In the genomic region with DNA sequence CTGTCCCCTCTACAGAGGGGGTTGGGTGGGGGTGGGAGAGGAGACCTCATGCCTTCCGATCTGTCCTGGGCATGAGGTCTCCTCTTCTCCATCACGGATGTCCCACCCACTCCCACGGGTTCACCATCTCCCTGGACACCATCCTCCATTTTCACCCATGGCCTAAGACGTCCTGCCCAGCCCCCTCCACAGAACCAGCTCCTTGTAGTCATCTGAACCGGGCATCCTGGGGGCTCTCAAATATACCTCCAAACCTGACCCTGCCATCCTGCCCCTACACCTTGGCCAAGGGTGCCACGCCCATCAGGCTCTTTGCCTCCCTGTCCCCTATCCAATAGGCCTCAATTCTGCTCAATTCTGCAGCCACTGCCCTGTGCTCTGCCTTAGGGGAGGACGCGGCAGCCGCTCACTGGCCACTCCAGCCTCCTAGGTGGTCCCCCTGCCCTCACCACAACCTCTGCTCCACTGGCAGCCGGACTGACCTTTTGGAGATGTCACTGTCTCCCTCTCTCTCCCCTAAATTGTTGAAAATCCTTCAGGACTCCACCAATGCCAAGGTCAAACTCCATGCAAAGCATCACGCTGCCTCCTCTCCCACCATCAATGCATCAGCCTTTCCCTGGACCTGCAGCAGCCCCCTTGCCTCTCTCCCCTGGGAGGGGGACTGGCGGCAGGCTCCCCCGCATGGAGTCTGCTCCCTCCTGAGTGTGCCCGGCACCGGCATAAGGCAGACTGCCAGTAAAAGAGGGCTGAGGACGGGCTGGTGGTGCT, we compare ENCODE assay signal across 1 cellular context.
TF ChIP-seq lines count a peak whose summit lies in the region.

No MANE protein-coding gene starts in this region.

TF ChIP-seq in GM23338, 12 proteins besides CTCF, POLR2A, EP300 and RAD21 (continued from another document):
- TF ChIP-seq ETS1 (IDR thresholded peaks at IDR 0.05) (no peak), EZH2phosphoT487 (IDR thresholded peaks at IDR 0.05; ENCODE audit: unreplicated experiment) (no peak)
